ENCODE assay signal across 22 cellular contexts in genomic region chr11:33399421-33399820, GRCh38. TPM values are rescaled to one million over a fixed set of nuclear protein-coding genes. Genes with fewer than 3 reads are reported as not detected.
DNase-seq lines count a peak whose midpoint lies in the region; ATAC-seq and TF ChIP-seq lines count a peak whose summit lies in the region.
"Had no signal": no experiment of that assay in that cellular context is flagged by ENCODE, and none has a peak within 500 bp of the region (broad histone marks: within the 10 kb centered on the region; RNA-seq: fewer than 3 reads in every experiment).

No MANE protein-coding gene starts in this region.

- H3K27ac ChIP-seq in WERI-Rb-1, result no peak overlapping the region
- H3K27ac ChIP-seq: A549; BLaER1 treated with 17β-estradiol and CSF1 and Interleukin-3, amounts not matched to agents 10 nM and 100 nM had no signal

- no peaks in the 10 kb centered on the region for H3K36me3 ChIP-seq in WERI-Rb-1
- H3K36me3 ChIP-seq: BE2C; BLaER1 treated with 17β-estradiol and CSF1 and Interleukin-3, amounts not matched to agents 10 nM and 100 nM had no signal

- H3K4me3 ChIP-seq in WERI-Rb-1 (ENCODE audit: low read depth, low read length), result no peak overlapping the region
- H3K4me3 ChIP-seq: A549; BLaER1 treated with 17β-estradiol and CSF1 and Interleukin-3, amounts not matched to agents 10 nM and 100 nM; GM23338 had no signal

- TF ChIP-seq CTCF in WERI-Rb-1 (IDR thresholded peaks at IDR 0.05; ENCODE audit: low read depth, low read length), result no peak
- no peak for TF ChIP-seq CTCF in GM20000 (IDR thresholded peaks at IDR 0.05; ENCODE audit: extremely low read depth, missing control alignments)

- DNase-seq in NCI-H82 (lab: John Stamatoyannopoulos, UW), result peak; percentile 47
- DNase-seq in NCI-H82 treated with DMSO at 0.1 percent for 48 hours (lab: John Stamatoyannopoulos, UW; ENCODE audit: unreplicated experiment), result no peak
- peak; percentile 53 for DNase-seq in WERI-Rb-1
- peak; percentile 89 for DNase-seq in cerebellum (ENCODE audit: low spot score)
- no peak for DNase-seq in GM20000 (ENCODE audit: low spot score)
- DNase-seq in OCI-M2 (lab: John Stamatoyannopoulos, UW; ENCODE audit: unreplicated experiment), result no peak
- DNase-seq: 8988T; ACHN; AML-193; BE2C; CD4-positive, alpha-beta T cell; CD8-positive, alpha-beta memory T cell; DMS 273 treated with DMSO at 0.1 percent for 48 hours; DMS79; EL; GF-D8; H9 had no signal

- ATAC-seq in GM19351 (IDR thresholded peaks at IDR 0.05; ENCODE audit: unreplicated experiment), result no peak
- ATAC-seq: A549, GM23338, HCT116 had no signal

- H3K27me3 ChIP-seq in WERI-Rb-1 (ENCODE audit: insufficient read depth, low read depth, severe bottlenecking), result no peaks in the 10 kb centered on the region
- H3K27me3 ChIP-seq: BE2C; BLaER1 treated with 17β-estradiol and CSF1 and Interleukin-3, amounts not matched to agents 10 nM and 100 nM had no signal

- no peaks in the 10 kb centered on the region for H3K9me3 ChIP-seq in WERI-Rb-1 (ENCODE audit: severe bottlenecking)
- H3K9me3 ChIP-seq: A549; BE2C; BLaER1 treated with 17β-estradiol and CSF1 and Interleukin-3, amounts not matched to agents 10 nM and 100 nM had no signal

RNA-seq across cellular contexts. Expression of gene KIAA1549L, which starts 23.5 kb away (rescaled TPM):
- 62.4 TPM for total RNA-seq in cerebellum
- total RNA-seq: CD4-positive, alpha-beta T cell; CD8-positive, alpha-beta memory T cell had no signal

Comparison
In these comparisons a context has a peak if more than half of its experiments do, and no peak if none do; other contexts are left out.
1. DNase-seq: peak in NCI-H82 (single experiment), WERI-Rb-1 (single experiment) and cerebellum (single experiment); none in NCI-H82 treated with DMSO at 0.1 percent for 48 hours (single experiment), GM20000 (single experiment) and OCI-M2 (single experiment).